11 cellular contexts compared by ENCODE assay signal in the genomic region with DNA sequence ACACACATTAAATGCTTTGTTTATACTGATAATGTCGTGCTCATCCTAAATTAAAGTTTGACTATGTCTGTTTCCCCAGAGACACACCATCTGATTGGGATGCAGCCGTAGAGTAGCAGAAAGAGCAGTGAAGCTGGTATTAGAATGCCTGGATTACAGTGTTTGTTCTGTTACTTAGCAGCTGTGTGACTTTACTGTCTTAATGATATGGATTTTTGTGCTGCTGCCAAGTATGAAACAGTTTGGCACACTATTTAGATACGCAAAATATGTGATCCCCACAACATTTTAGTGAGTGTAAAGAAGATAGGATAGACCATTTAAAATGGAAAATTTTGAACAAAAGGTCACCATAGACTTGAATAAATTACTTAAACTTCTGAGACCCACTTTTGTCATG. TPM values are rescaled to one million over a fixed set of nuclear protein-coding genes. Genes with fewer than 3 reads are reported as not detected.
DNase-seq lines count a peak whose midpoint lies in the region; ATAC-seq, FAIRE-seq and TF ChIP-seq lines count a peak whose summit lies in the region.
"Had no signal": no experiment of that assay in that cellular context is flagged by ENCODE, and none has a peak within 500 bp of the region (broad histone marks: within the 10 kb centered on the region; RNA-seq: fewer than 3 reads in every experiment).

No MANE protein-coding gene starts in this region.

- H3K4me1 ChIP-seq in A673 (ENCODE audit: insufficient read depth, low read length, poor library complexity, severe bottlenecking) (no peaks in the 10 kb centered on the region), DOHH2 (ENCODE audit: control insufficient read depth, low read length) (peaks cover 11% of the 10 kb centered on the region)

- H3K79me2 ChIP-seq in DOHH2 (ENCODE audit: control insufficient read depth, low read length), result peaks cover 19% of the 10 kb centered on the region; the same call in 1 of the 2 replicates

- DNase-seq in A673 (ENCODE audit: low spot score) (peak; percentile 6), SK-N-MC (ENCODE audit: low read depth, low spot score) (no peak), fibroblast of gingiva (ENCODE audit: low read depth) (peak; percentile 27), KBM-7 (no peak), SKM-1 (lab: John Stamatoyannopoulos, UW; ENCODE audit: unreplicated experiment) (no peak), GM19239 (ENCODE audit: insufficient read length, low spot score) (no peak)
- DNase-seq: cerebellar nuclear complex, mucosa of descending colon, NCI-H1436 had no signal

- TF ChIP-seq CTCF in A673 (conservative IDR thresholded peaks at IDR 0.05; ENCODE audit: low read depth, low read length) (no peak), DOHH2 (IDR thresholded peaks at IDR 0.05; ENCODE audit: low read depth, low read length, poor library complexity, severe bottlenecking) (no peak)

- ATAC-seq in HG02588 (IDR thresholded peaks at IDR 0.05; ENCODE audit: unreplicated experiment), result no peak

- no peak overlapping the region for H3K4me3 ChIP-seq in A673 (ENCODE audit: low read depth, low read length, poor library complexity, severe bottlenecking)
- peak overlapping the region; percentile 86 for H3K4me3 ChIP-seq in DOHH2 (ENCODE audit: low read length)
- peak overlapping the region; percentile 78 for H3K4me3 ChIP-seq in SK-N-MC
- H3K4me3 ChIP-seq: mucosa of descending colon had no signal

- H3K27me3 ChIP-seq in A673 (replicated peaks; ENCODE audit: insufficient read depth, low read depth, low read length, poor library complexity) (no peaks in the 10 kb centered on the region), DOHH2 (ENCODE audit: control insufficient read depth, low read length) (no peaks in the 10 kb centered on the region)

- H3K4me2 ChIP-seq in DOHH2 (ENCODE audit: low read length), result peak overlapping the region; percentile 75

- intact Hi-C loops in A673 (cut with micrococcal nuclease; ENCODE audit: unreplicated experiment), result no loop called here

- no peaks in the 10 kb centered on the region for H4K20me1 ChIP-seq in DOHH2 (ENCODE audit: control insufficient read depth, insufficient read depth, low read depth, low read length)

- no peak for FAIRE-seq in GM19239 (lab: Jason Lieb, UNC)

- no TSS peak for BruUV-seq in A673 (replicated peaks; lab: Mats Ljungman, UMichigan)

- H3F3A ChIP-seq in DOHH2 (ENCODE audit: control insufficient read depth, insufficient read depth), result 0 out of 2 replicates have a peak, but pooled peaks cover 2% of the 10 kb centered on the region

- POLR2A ChIA-PET in A673 (lab: Charles Lee; ENCODE audit: low non-redundant PET), result no interaction called here

- no peak overlapping the region for H3K9ac ChIP-seq in SK-N-MC (ENCODE audit: insufficient read length)

- CTCF ChIA-PET in A673 (lab: Charles Lee), result no interaction called here

- H3K27ac ChIP-seq in A673 (ENCODE audit: low read depth, low read length, poor library complexity, severe bottlenecking) (no peak overlapping the region), DOHH2 (ENCODE audit: low read depth, low read length) (no peak overlapping the region), SK-N-MC (no peak overlapping the region)

- H3K9me3 ChIP-seq in A673 (ENCODE audit: low read depth, low read length, poor library complexity, severe bottlenecking), result no peaks in the 10 kb centered on the region
- no peaks in the 10 kb centered on the region for H3K9me3 ChIP-seq in DOHH2 (ENCODE audit: control insufficient read depth, insufficient read depth, low read length)
- H3K9me3 ChIP-seq in SK-N-MC (ENCODE audit: low read depth, low read length), result no peaks in the 10 kb centered on the region
- H3K9me3 ChIP-seq: mucosa of descending colon had no signal

- in situ Hi-C loops in KBM-7 (cut with MboI; ENCODE audit: low pct_unique_long_range_greater_than_20kb, low sequenced_read_pairs), result no loop called here

- H3K9me2 ChIP-seq in DOHH2 (replicated peaks; ENCODE audit: control insufficient read depth, low read length), result no peaks in the 10 kb centered on the region

- no peaks in the 10 kb centered on the region for H3K36me3 ChIP-seq in A673 (ENCODE audit: insufficient read depth, low read length, poor library complexity, severe bottlenecking)
- H3K36me3 ChIP-seq in DOHH2 (ENCODE audit: control insufficient read depth, low read length), result no peaks in the 10 kb centered on the region
- H3K36me3 ChIP-seq in SK-N-MC (ENCODE audit: insufficient read depth, low read length), result no peaks in the 10 kb centered on the region

RNA-seq across cellular contexts. Expression of gene CHIC1, which starts 1.2 kb away (rescaled TPM):
- total RNA-seq in A673 (2021), result 4.7 and 5.2 TPM in 2 replicates

Comparison
In these comparisons a context has a peak if more than half of its experiments do, and no peak if none do; other contexts are left out.
1. DNase-seq: peak in A673 (single experiment) and fibroblast of gingiva (single experiment); none in SK-N-MC (single experiment), KBM-7 (single experiment), SKM-1 (single experiment) and GM19239 (single experiment).